ENCODE assay signal across 1 cellular context in genomic region chr4:176270669-176271068, GRCh38.
TF ChIP-seq lines count a peak whose summit lies in the region.

No MANE protein-coding gene starts in this region.

TF ChIP-seq in GM23338, 12 proteins besides CTCF, POLR2A, EP300 and RAD21 (continued from another document):
- TF ChIP-seq ETS1 (IDR thresholded peaks at IDR 0.05) (no peak), STAT1 (IDR thresholded peaks at IDR 0.05; ENCODE audit: unreplicated experiment) (no peak)
